ENCODE assay signal across 19 cellular contexts in genomic region chr14:30165255-30165654, GRCh38.
DNase-seq lines count a peak whose midpoint lies in the region; ATAC-seq and TF ChIP-seq lines count a peak whose summit lies in the region.
"Had no signal": no experiment of that assay in that cellular context is flagged by ENCODE, and none has a peak within 500 bp of the region (broad histone marks: within the 10 kb centered on the region; RNA-seq: fewer than 3 reads in every experiment).

No MANE protein-coding gene starts in this region.

- H4K20me1 ChIP-seq in IMR-90 (ENCODE audit: insufficient read depth, low read length) (no peaks in the 10 kb centered on the region), osteoblast (ENCODE audit: insufficient read depth, low read length) (no peaks in the 10 kb centered on the region)
- H4K20me1 ChIP-seq: BLaER1 treated with 17β-estradiol and CSF1 and Interleukin-3, amounts not matched to agents 10 nM and 100 nM had no signal

- no peaks in the 10 kb centered on the region for H3K9me1 ChIP-seq in IMR-90 (ENCODE audit: insufficient read depth, low read length)

- H3K23ac ChIP-seq in IMR-90 (ENCODE audit: low read depth, low read length): 0 out of 2 replicates have a peak overlapping the region, but pooled peaks have one; percentile 36

- TF ChIP-seq RAD21 in IMR-90 (IDR thresholded peaks at IDR 0.05; ENCODE audit: low read length): no peak

- no peaks in the 10 kb centered on the region for H3K79me2 ChIP-seq in osteoblast (ENCODE audit: insufficient read depth, low read length)

- no peak overlapping the region for H4K91ac ChIP-seq in IMR-90 (ENCODE audit: insufficient read depth, low read depth, low read length)

- peak; percentile 18 for DNase-seq in AG10803 (ENCODE audit: low read depth)
- no peak for DNase-seq in IMR-90
- peak; percentile 5 for DNase-seq in amniotic epithelial cell (ENCODE audit: low read depth)
- DNase-seq in osteoblast (ENCODE audit: insufficient read length, low spot score, missing footprints): no peak
- no peak for DNase-seq in RPMI8226
- DNase-seq in GM19240 (ENCODE audit: insufficient read length, low spot score): no peak
- DNase-seq in amygdala (lab: John Stamatoyannopoulos, UW): no peak
- DNase-seq: AML-193; BE2C; CD4-positive, alpha-beta T cell; CD8-positive, alpha-beta memory T cell; DMS 273 treated with DMSO at 0.1 percent for 48 hours; DMS79; GF-D8; GOT3; HFFc6 had no signal

- no peak for TF ChIP-seq POLR2A in IMR-90 (IDR thresholded peaks at IDR 0.05; ENCODE audit: low read depth, low read length)

- H3K27me3 ChIP-seq in IMR-90 (ENCODE audit: control insufficient read depth, insufficient read depth, low read length) (no peaks in the 10 kb centered on the region), osteoblast (ENCODE audit: insufficient read depth, low read length) (no peaks in the 10 kb centered on the region)
- H3K27me3 ChIP-seq: BE2C; BLaER1 treated with 17β-estradiol and CSF1 and Interleukin-3, amounts not matched to agents 10 nM and 100 nM had no signal

- peak overlapping the region; percentile 82; the same call in 1 of the 2 replicates for H3K18ac ChIP-seq in IMR-90 (ENCODE audit: low read depth, low read length)

- H2AK5ac ChIP-seq in IMR-90 (ENCODE audit: low read depth, low read length): no peak overlapping the region; the same call in 1 of the 2 replicates

- no TSS peak for BruUV-seq in IMR-90 (replicated peaks; lab: Mats Ljungman, UMichigan)

- peak overlapping the region; percentile 37 for H2BK5ac ChIP-seq in IMR-90 (ENCODE audit: low read depth, low read length, poor library complexity, severe bottlenecking)

- H2BK20ac ChIP-seq in IMR-90 (ENCODE audit: low read depth, low read length): no peak overlapping the region; the same call in 1 of the 2 replicates

- peaks cover 1% of the 10 kb centered on the region; the same call in 1 of the 2 replicates for H3K4me1 ChIP-seq in IMR-90 (ENCODE audit: control insufficient read depth, insufficient read depth, low read length)
- H3K4me1 ChIP-seq in osteoblast (ENCODE audit: insufficient read depth, low read length): no peaks in the 10 kb centered on the region
- H3K4me1 ChIP-seq: BE2C; BLaER1 treated with 17β-estradiol and CSF1 and Interleukin-3, amounts not matched to agents 10 nM and 100 nM; HAP-1 had no signal

- H2BK120ac ChIP-seq in IMR-90 (ENCODE audit: low read depth, low read length): 0 out of 2 replicates have a peak overlapping the region, but pooled peaks have one; percentile 25

- no peak for TF ChIP-seq CTCF in AG10803 (conservative IDR thresholded peaks at IDR 0.05; ENCODE audit: low read length)
- no peak for TF ChIP-seq CTCF in IMR-90 (conservative IDR thresholded peaks at IDR 0.05; ENCODE audit: low read depth, low read length)
- TF ChIP-seq CTCF in osteoblast (IDR thresholded peaks at IDR 0.05; ENCODE audit: extremely low read depth, low read depth, low read length): no peak

- H3K9ac ChIP-seq in IMR-90 (ENCODE audit: low read depth, low read length): no peak overlapping the region
- H3K9ac ChIP-seq: BLaER1 treated with 17β-estradiol and CSF1 and Interleukin-3, amounts not matched to agents 10 nM and 100 nM had no signal

- H3K27ac ChIP-seq in IMR-90 (ENCODE audit: insufficient read depth, low read length) (no peak overlapping the region), osteoblast (ENCODE audit: low read depth, low read length) (no peak overlapping the region)
- H3K27ac ChIP-seq: 22Rv1; BLaER1 treated with 17β-estradiol and CSF1 and Interleukin-3, amounts not matched to agents 10 nM and 100 nM had no signal

- dilution Hi-C loops in IMR-90 (cut with HindIII; ENCODE audit: low sequenced_read_pairs, unreplicated experiment): no loop called here

- WGBS in IMR-90 (ENCODE audit: extremely low coverage in 2 of 2, insufficient read length in 1 of 2), 2 experiments: no CpG with 5 or more reads among the region's 2 CpGs

- no peak overlapping the region for H2AK9ac ChIP-seq in IMR-90 (replicated peaks; ENCODE audit: low read depth, low read length, poor library complexity)

- H3K9me3 ChIP-seq in IMR-90 (ENCODE audit: control insufficient read depth, insufficient read depth, low read length) (peaks cover 11% of the 10 kb centered on the region), osteoblast (ENCODE audit: low read depth, low read length) (peaks cover 6% of the 10 kb centered on the region)
- H3K9me3 ChIP-seq: BE2C, HAP-1 had no signal

- H3K4me2 ChIP-seq in IMR-90 (ENCODE audit: low read depth, low read length): peak overlapping the region; percentile 76
- H3K4me2 ChIP-seq in osteoblast (ENCODE audit: insufficient read depth, low read length): peak overlapping the region; percentile 64
- H3K4me2 ChIP-seq: BLaER1 treated with 17β-estradiol and CSF1 and Interleukin-3, amounts not matched to agents 10 nM and 100 nM had no signal

- no peaks in the 10 kb centered on the region for H3K79me1 ChIP-seq in IMR-90 (ENCODE audit: low read depth in 1 of 2, low read length in 2 of 2)

- CTCF ChIA-PET in IMR-90 (lab: Yijun Ruan, JAX): no interaction called here

- in situ Hi-C loops in IMR-90 (cut with MboI; ENCODE audit: low sequenced_read_pairs): no loop called here

- no peaks in the 10 kb centered on the region for H3K36me3 ChIP-seq in IMR-90 (ENCODE audit: control insufficient read depth, insufficient read depth, low read length)
- no peaks in the 10 kb centered on the region for H3K36me3 ChIP-seq in osteoblast (ENCODE audit: insufficient read depth, low read length)
- H3K36me3 ChIP-seq: BE2C; BLaER1 treated with 17β-estradiol and CSF1 and Interleukin-3, amounts not matched to agents 10 nM and 100 nM; HAP-1 had no signal

- peak overlapping the region; percentile 54 for H2AFZ ChIP-seq in IMR-90 (replicated peaks; ENCODE audit: low read length, poor library complexity)
- H2AFZ ChIP-seq in osteoblast (ENCODE audit: low read length): peak overlapping the region; percentile 53

- no peak overlapping the region for H3K4me3 ChIP-seq in AG10803 (ENCODE audit: low read length)
- H3K4me3 ChIP-seq in IMR-90 (ENCODE audit: insufficient read depth, low read depth, low read length): no peak overlapping the region
- H3K4me3 ChIP-seq in osteoblast (ENCODE audit: insufficient read depth, low read length): peak overlapping the region; percentile 8
- H3K4me3 ChIP-seq: BLaER1 treated with 17β-estradiol and CSF1 and Interleukin-3, amounts not matched to agents 10 nM and 100 nM; HAP-1 had no signal

- POLR2A ChIA-PET in IMR-90 (lab: Charles Lee; ENCODE audit: unreplicated experiment): no interaction called here

- peak overlapping the region in 1 of 2 experiments; percentile 46; a peak in 2 of 4 replicates for H4K8ac ChIP-seq in IMR-90 (ENCODE audit: low read depth in 2 of 2, low read length in 2 of 2)

- no peak overlapping the region for H2BK15ac ChIP-seq in IMR-90 (ENCODE audit: low read depth, low read length)

- peak overlapping the region; percentile 75; the same call in 1 of the 2 replicates for H4K5ac ChIP-seq in IMR-90 (ENCODE audit: low read depth, low read length)

- no peak overlapping the region for H3K4ac ChIP-seq in IMR-90 (ENCODE audit: low read depth, low read length)

- no peak overlapping the region for H3K56ac ChIP-seq in IMR-90 (ENCODE audit: extremely low read depth, insufficient read depth, low read length)

- intact Hi-C loops in IMR-90 (cut with micrococcal nuclease): no loop called here

- H3K14ac ChIP-seq in IMR-90 (replicated peaks; ENCODE audit: low read depth, low read length): peak overlapping the region; percentile 63; the same call in 1 of the 2 replicates

- ATAC-seq in IMR-90 (ENCODE audit: low read depth): no peak

TF ChIP-seq in IMR-90, 13 proteins besides CTCF, POLR2A, EP300 and RAD21:
- TF ChIP-seq RCOR1 (IDR thresholded peaks at IDR 0.05; ENCODE audit: insufficient replicate concordance, low read length) (no peak), MXI1 (IDR thresholded peaks at IDR 0.05; ENCODE audit: borderline replicate concordance, low read depth, low read length) (no peak), CEBPB (IDR thresholded peaks at IDR 0.05; ENCODE audit: low read depth, low read length) (no peak), FOS (IDR thresholded peaks at IDR 0.05; ENCODE audit: low read depth, low read length) (no peak), NFE2L2 (IDR thresholded peaks at IDR 0.05; ENCODE audit: low read depth, low read length) (no peak), CHD1 (IDR thresholded peaks at IDR 0.05; ENCODE audit: low read depth, low read length) (no peak)
TF ChIP-seq in IMR-90: peak in this region for 0.

Comparison
In these comparisons a context has a peak if more than half of its experiments do, and no peak if none do; other contexts are left out.
1. DNase-seq: peak in AG10803 (single experiment) and amniotic epithelial cell (single experiment); none in IMR-90 (single experiment), osteoblast (single experiment), RPMI8226 (single experiment), GM19240 (single experiment) and amygdala (0 of 56).